In genomic region chr7:87886875-87887274, GRCh38 we compare ENCODE assay signal across 8 cellular contexts. TPM values are rescaled to one million over a fixed set of nuclear protein-coding genes. Genes with fewer than 3 reads are reported as not detected.
A peak's percentile ranks its signal among the peaks of the same experiment; 100 is the strongest.
DNase-seq lines count a peak whose midpoint lies in the region; ATAC-seq and TF ChIP-seq lines count a peak whose summit lies in the region.

No MANE protein-coding gene starts in this region.

- H3K27ac Mint-ChIP-seq in H9 (no peak overlapping the region), immature natural killer cell (no peak overlapping the region)

- no peak overlapping the region for H2AFZ ChIP-seq in H9 (ENCODE audit: low read length)

- peaks cover 27 to 73% (median 59%) of the 10 kb centered on the region in 3 experiments; a peak in 6 of 7 replicates for H3K36me3 Mint-ChIP-seq in H9 (ENCODE audit: insufficient read depth in 1 of 3, low read depth in 3 of 3)
- peaks cover 0 to 13% (median 11%) of the 10 kb centered on the region in 3 donors for H3K36me3 Mint-ChIP-seq in immature natural killer cell

- no peak overlapping the region for H2BK5ac ChIP-seq in H9 (ENCODE audit: insufficient read length, low read length)

- H2BK12ac ChIP-seq in H9 (ENCODE audit: insufficient read length, low read depth, low read length), result no peak overlapping the region

- DNase-seq in A172 (ENCODE audit: low spot score) (peak; percentile 21), H9 (no peak), SKM-1 (lab: John Stamatoyannopoulos, UW; ENCODE audit: unreplicated experiment) (peak; percentile 8), immature natural killer cell (peak; percentile 38 to 50 (median 45)), lower leg skin (ENCODE audit: low spot score in 2 of 2) (no peak)

- no peak overlapping the region for H3K4ac ChIP-seq in H9 (ENCODE audit: low read depth, low read length)

- H4K8ac ChIP-seq in H9 (replicated peaks; ENCODE audit: insufficient read length, low read depth, low read length), result no peak overlapping the region

- intact Hi-C loops in lower leg skin (cut with DNase I; ENCODE audit: low total_unique reads), result no loop called here

- ATAC-seq in HG03342 (IDR thresholded peaks at IDR 0.05; ENCODE audit: unreplicated experiment), result no peak
- ATAC-seq in GM19455 (IDR thresholded peaks at IDR 0.05; ENCODE audit: unreplicated experiment), result no peak
- no peak for ATAC-seq in HG03457 (IDR thresholded peaks at IDR 0.05; ENCODE audit: unreplicated experiment)

- H4K91ac ChIP-seq in H9 (ENCODE audit: insufficient read length, low read depth, low read length), result no peak overlapping the region

- no peak for TF ChIP-seq POLR2A in lower leg skin (IDR thresholded peaks at IDR 0.05)

- H3K4me3 Mint-ChIP-seq in H9 (no peak overlapping the region), immature natural killer cell (no peak overlapping the region)

- H3K9me3 ChIP-seq in H9 (ENCODE audit: control insufficient read depth, low read depth, low read length), result no peaks in the 10 kb centered on the region

- no peak overlapping the region for H3K56ac ChIP-seq in H9 (ENCODE audit: insufficient read length, low read depth, low read length)

- no peak overlapping the region for H2BK120ac ChIP-seq in H9 (ENCODE audit: low read depth, low read length, poor library complexity, severe bottlenecking)

- H3K4me1 Mint-ChIP-seq in H9, result no peaks in the 10 kb centered on the region
- no peaks in the 10 kb centered on the region for H3K4me1 Mint-ChIP-seq in immature natural killer cell

- H3K27me3 Mint-ChIP-seq in H9 (ENCODE audit: low read depth) (no peaks in the 10 kb centered on the region), immature natural killer cell (ENCODE audit: low read depth in 3 of 3) (no peaks in the 10 kb centered on the region)

- H3K18ac ChIP-seq in H9 (ENCODE audit: insufficient read length, low read depth, low read length), result no peak overlapping the region

- no peaks in the 10 kb centered on the region for H4K20me1 ChIP-seq in H9 (ENCODE audit: control insufficient read depth, insufficient read depth, insufficient read length)

- H3K9me3 Mint-ChIP-seq in H9 (no peaks in the 10 kb centered on the region; a peak in 1 of 5 replicates), immature natural killer cell (no peaks in the 10 kb centered on the region)

- H3K27ac ChIP-seq in H9 (ENCODE audit: insufficient read length, low read depth, low read length), result no peak overlapping the region

- no peaks in the 10 kb centered on the region for H3K27me3 ChIP-seq in H9 (ENCODE audit: insufficient read depth, low read length)

- no peak overlapping the region for H3T11ph ChIP-seq in H9 (ENCODE audit: low read length)

- H3K14ac ChIP-seq in H9 (ENCODE audit: insufficient read depth, low read length), result no peak overlapping the region

- no peak overlapping the region for H3K23ac ChIP-seq in H9 (ENCODE audit: insufficient read length, low read depth, low read length)

- no peaks in the 10 kb centered on the region for H3K4me1 ChIP-seq in H9 (ENCODE audit: insufficient read depth, low read length)

- no peak overlapping the region for H3K9ac ChIP-seq in H9 (ENCODE audit: extremely low read depth, insufficient read length, low read length)

- no peak overlapping the region for H2BK20ac ChIP-seq in H9 (ENCODE audit: low read depth, low read length, poor library complexity, severe bottlenecking)

- no peak overlapping the region for H2BK15ac ChIP-seq in H9 (ENCODE audit: low read depth, low read length)

- TF ChIP-seq CTCF in H9 (conservative IDR thresholded peaks at IDR 0.05) (peak; percentile 58), lower leg skin (IDR thresholded peaks at IDR 0.05) (no peak)

- H4K5ac ChIP-seq in H9 (ENCODE audit: insufficient read length, low read depth, low read length), result no peak overlapping the region

- no peaks in the 10 kb centered on the region for H3K79me1 ChIP-seq in H9 (ENCODE audit: insufficient read depth, low read depth, low read length, poor library complexity, severe bottlenecking)

- no peaks in the 10 kb centered on the region; the same call in 1 of the 2 replicates for H3K79me2 ChIP-seq in H9 (ENCODE audit: insufficient read depth, low read length)

- no peak overlapping the region for H3K4me3 ChIP-seq in lower leg skin (ENCODE audit: low read depth, poor library complexity, severe bottlenecking)

- no peak overlapping the region for H3K4me2 ChIP-seq in H9 (ENCODE audit: insufficient read depth, insufficient read length, low read length)

- H3K23me2 ChIP-seq in H9 (ENCODE audit: insufficient read length, low read depth, low read length, poor library complexity, severe bottlenecking), result no peaks in the 10 kb centered on the region

- no peak overlapping the region for H2AK5ac ChIP-seq in H9 (ENCODE audit: insufficient read length, low read length)

RNA-seq across cellular contexts. Expression of gene DBF4, which starts 10.6 kb away (rescaled TPM):
- total RNA-seq in A172 (2014; rRNA removed; shearing (Covaris generic)), result 50.3 and 89.3 TPM in 2 replicates
- total RNA-seq in H9 (2021) (75.9 TPM in 2 replicates), lower leg skin (10 to 100 TPM in 2 of 4 donors, 1 to 10 TPM in 2; 8.0 to 16.0 (median 10.5) TPM)
- polyA plus RNA-seq in immature natural killer cell, result 10 to 100 TPM; 15.9 to 37.3 (median 23.4) TPM

RNA-seq across cellular contexts. Expression of gene SLC25A40, which starts 10.7 kb away (rescaled TPM):
- 24.5 and 25.8 TPM in 2 replicates for total RNA-seq in A172 (2014; rRNA removed; shearing (Covaris generic))
- total RNA-seq in H9 (2021) (10.4 and 14.5 TPM in 2 replicates), lower leg skin (10 to 100 TPM; 13.6 to 37.2 (median 25.0) TPM)
- polyA plus RNA-seq in immature natural killer cell, result 10 to 100 TPM in 2 of 3 donors, 1 to 10 TPM in 1; 9.5 to 21.0 (median 10.4) TPM

RNA-seq across cellular contexts. Expression of gene ADAM22, which starts 47.2 kb away (rescaled TPM):
- total RNA-seq in A172 (2014; rRNA removed; shearing (Covaris generic)), result 3.1 and 5.0 TPM in 2 replicates
- total RNA-seq in H9 (2021) (8.6 and 8.7 TPM in 2 replicates), lower leg skin (1 to 10 TPM in 2 of 4 donors, under 1 TPM in 2; 0.30 to 2.1 (median 1.0) TPM)
- polyA plus RNA-seq in immature natural killer cell, result 1 to 10 TPM in 2 of 3 donors, not detected in 1; 1.3 to 1.7 TPM

Comparison
In these comparisons a context has a peak if more than half of its experiments do, and no peak if none do; other contexts are left out.
1. DNase-seq: peak in A172 (single experiment), SKM-1 (single experiment) and immature natural killer cell (3 of 3); none in H9 (single experiment) and lower leg skin (0 of 2).